ENCODE assay signal across 25 cellular contexts in the genomic region with DNA sequence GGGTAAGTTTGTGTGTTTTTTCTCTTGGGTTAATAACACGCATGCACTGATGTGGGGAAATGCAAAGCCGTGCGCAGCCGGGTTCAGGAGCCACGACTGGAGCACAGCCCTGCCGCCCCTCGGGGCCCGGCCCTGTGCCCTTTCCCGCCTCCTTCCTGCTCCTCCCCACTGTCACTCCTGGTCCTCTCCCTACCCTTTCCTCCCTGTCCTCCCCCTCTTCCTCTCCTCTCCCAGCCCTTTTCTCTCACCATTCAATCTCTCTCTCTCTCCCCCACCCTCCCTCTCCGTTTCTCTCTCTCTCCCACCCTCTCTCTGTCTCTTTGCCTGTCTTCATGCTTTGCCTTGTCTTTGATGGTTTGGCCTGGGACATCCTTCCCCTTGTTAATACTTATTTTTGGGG. TPM values are rescaled to one million over a fixed set of nuclear protein-coding genes. Genes with fewer than 3 reads are reported as not detected.
A peak's percentile ranks its signal among the peaks of the same experiment; 100 is the strongest.
DNase-seq lines count a peak whose midpoint lies in the region; ATAC-seq and TF ChIP-seq lines count a peak whose summit lies in the region.
"Had no signal": no experiment of that assay in that cellular context is flagged by ENCODE, and none has a peak within 500 bp of the region (broad histone marks: within the 10 kb centered on the region; RNA-seq: fewer than 3 reads in every experiment).

No MANE protein-coding gene starts in this region.

- intact Hi-C loops in IMR-90 (cut with micrococcal nuclease) (no loop called here), left ventricle myocardium inferior (cut with micrococcal nuclease) (no loop called here), Calu3 (cut with micrococcal nuclease; ENCODE audit: unreplicated experiment) (no loop called here)

- no peaks in the 10 kb centered on the region for H3K27me3 ChIP-seq in IMR-90 (ENCODE audit: control insufficient read depth, insufficient read depth, low read length)
- H3K27me3 ChIP-seq in left ventricle myocardium inferior (ENCODE audit: low read depth): no peaks in the 10 kb centered on the region
- no peaks in the 10 kb centered on the region for H3K27me3 ChIP-seq in smooth muscle cell (ENCODE audit: low read depth)
- no peaks in the 10 kb centered on the region for H3K27me3 ChIP-seq in endodermal cell (ENCODE audit: control insufficient read depth, insufficient read depth, low read length, poor library complexity, severe bottlenecking)
- H3K27me3 ChIP-seq: brain microvascular endothelial cell, right lobe of liver, thyroid gland had no signal

- no peak; the same call in 1 of the 2 replicates for ATAC-seq in IMR-90 (ENCODE audit: low read depth)

- H3K14ac ChIP-seq in IMR-90 (replicated peaks; ENCODE audit: low read depth, low read length): no peak overlapping the region

- H3K9ac ChIP-seq in IMR-90 (ENCODE audit: low read depth, low read length) (no peak overlapping the region), smooth muscle cell (ENCODE audit: low read depth) (no peak overlapping the region), endodermal cell (ENCODE audit: extremely low read depth, low read length, poor library complexity, severe bottlenecking) (no peak overlapping the region)
- H3K9ac ChIP-seq: parathyroid adenoma had no signal

- WGBS in IMR-90 (ENCODE audit: extremely low coverage in 2 of 2, insufficient read length in 1 of 2), 2 experiments: 83 to 100% methylated on average over 1 to 3 of the region's 10 CpGs
- WGBS in smooth muscle cell (ENCODE audit: low lambda C conversion rate): 91% methylated on average over 9 of the region's 10 CpGs
- 84 to 92% methylated on average over 8 to 10 of the region's 10 CpGs for WGBS in endodermal cell (ENCODE audit: insufficient coverage in 1 of 2, insufficient read length in 1 of 2), 2 experiments

- H3K4me3 ChIP-seq in IMR-90 (ENCODE audit: insufficient read depth, low read depth, low read length) (no peak overlapping the region), left ventricle myocardium inferior (no peak overlapping the region), smooth muscle cell (no peak overlapping the region), endodermal cell (ENCODE audit: low read length) (no peak overlapping the region)
- H3K4me3 ChIP-seq: A549, coronary artery, right lobe of liver, thyroid gland had no signal

- no peak overlapping the region for H3K4me2 ChIP-seq in IMR-90 (ENCODE audit: low read depth, low read length)
- H3K4me2 ChIP-seq in smooth muscle cell: no peak overlapping the region
- H3K4me2 ChIP-seq: A549 had no signal

- no TSS peak for BruUV-seq in IMR-90 (replicated peaks; lab: Mats Ljungman, UMichigan)
- BruUV-seq in Calu3 (replicated peaks; lab: Mats Ljungman, UMichigan): no TSS peak

- dilution Hi-C loops in IMR-90 (cut with HindIII; ENCODE audit: low sequenced_read_pairs, unreplicated experiment): no loop called here

- no peak overlapping the region for H3K56ac ChIP-seq in IMR-90 (ENCODE audit: extremely low read depth, insufficient read depth, low read length)

- no peaks in the 10 kb centered on the region for H3F3A ChIP-seq in smooth muscle cell (ENCODE audit: low read depth)

- peaks cover 21 to 72% of the 10 kb centered on the region in 2 experiments for H3K79me1 ChIP-seq in IMR-90 (ENCODE audit: low read depth in 1 of 2, low read length in 2 of 2)

- no peak overlapping the region for H2BK5ac ChIP-seq in IMR-90 (ENCODE audit: low read depth, low read length, poor library complexity, severe bottlenecking)

- H3K36me3 ChIP-seq in IMR-90 (ENCODE audit: control insufficient read depth, insufficient read depth, low read length): peaks cover 50% of the 10 kb centered on the region
- H3K36me3 ChIP-seq in left ventricle myocardium inferior: peaks cover 74% of the 10 kb centered on the region
- peaks cover 5% of the 10 kb centered on the region for H3K36me3 ChIP-seq in smooth muscle cell (ENCODE audit: low read depth)
- H3K36me3 ChIP-seq in endodermal cell (ENCODE audit: control insufficient read depth, insufficient read depth, low read length): peaks cover 30% of the 10 kb centered on the region

- no peak overlapping the region for H2BK20ac ChIP-seq in IMR-90 (ENCODE audit: low read depth, low read length)

- peak overlapping the region; percentile 65 for H3K4ac ChIP-seq in IMR-90 (ENCODE audit: low read depth, low read length)

- H2AFZ ChIP-seq in IMR-90 (replicated peaks; ENCODE audit: low read length, poor library complexity) (no peak overlapping the region), smooth muscle cell (ENCODE audit: low read depth) (no peak overlapping the region)
- H2AFZ ChIP-seq: parathyroid adenoma had no signal

- DNase-seq in AG20443 (ENCODE audit: low spot score): peak; percentile 60
- DNase-seq in IMR-90: no peak
- DNase-seq in left ventricle myocardium inferior: peak; percentile 49
- no peak for DNase-seq in smooth muscle cell (lab: John Stamatoyannopoulos, UW; ENCODE audit: unreplicated experiment)
- no peak for DNase-seq in endodermal cell
- no peak for DNase-seq in GDM1 (lab: John Stamatoyannopoulos, UW)
- DNase-seq in stimulated activated CD4-positive, alpha-beta T cell treated with anti-CD3 and anti-CD28 coated beads, Interleukin-1b, Interleukin-23, amount 100 ng/mL, for 48 hours: no peak
- no peak for DNase-seq in Calu3
- DNase-seq: activated B cell treated with CpG ODN at 0.5 μM for 24 hours; activated CD4-positive, alpha-beta T cell treated with anti-CD3 and anti-CD28 coated beads, Interleukin-2, amount 50 U/mL, for 48 hours; activated gamma-delta T cell; NCI-H1092; NCI-H187 treated with DMSO at 0.1 percent for 48 hours; NCI-H748 treated with DMSO at 0.1 percent for 48 hours; right lobe of liver; stimulated activated naive B cell treated with anti-CD40 and anti-IgM and Interleukin-4, amounts not matched to agents 10 μg/mL and 1 μg/mL and 100 μg/mL, for 72 hours had no signal

- H2BK15ac ChIP-seq in IMR-90 (ENCODE audit: low read depth, low read length): no peak overlapping the region

- H3K9me3 Mint-ChIP-seq in endodermal cell (no peaks in the 10 kb centered on the region), Calu3 (ENCODE audit: low read depth, unreplicated experiment) (no peaks in the 10 kb centered on the region)
- H3K9me3 Mint-ChIP-seq: activated B cell treated with CpG ODN at 0.5 μM for 24 hours; activated naive CD8-positive, alpha-beta T cell treated with anti-CD3 and anti-CD28 coated beads, Interleukin-2, amount 50 U/mL, for 24 hours; CD14-positive monocyte; mesothelial cell of epicardium; natural killer cell treated with Interleukin-12 subunit alpha and Interleukin-12 subunit beta and Interleukin-15 and Interleukin-18, amount 100 ng/mL, for 72 hours; stimulated activated naive B cell treated with anti-CD40 and anti-IgM and Interleukin-4, amounts not matched to agents 10 μg/mL and 1 μg/mL and 100 μg/mL, for 72 hours had no signal

- in situ Hi-C loops in IMR-90 (cut with MboI; ENCODE audit: low sequenced_read_pairs): no loop called here

- H4K8ac ChIP-seq in IMR-90 (ENCODE audit: low read depth in 2 of 2, low read length in 2 of 2): no peak overlapping the region

- peak overlapping the region; percentile 45; the same call in 1 of the 2 replicates for H3K23ac ChIP-seq in IMR-90 (ENCODE audit: low read depth, low read length)

- no peak overlapping the region for H2BK120ac ChIP-seq in IMR-90 (ENCODE audit: low read depth, low read length)

- TF ChIP-seq CTCF in IMR-90 (conservative IDR thresholded peaks at IDR 0.05; ENCODE audit: low read depth, low read length) (no peak), left ventricle myocardium inferior (IDR thresholded peaks at IDR 0.05; ENCODE audit: borderline replicate concordance) (no peak), smooth muscle cell (IDR thresholded peaks at IDR 0.05; ENCODE audit: borderline replicate concordance, insufficient read depth, poor library complexity, severe bottlenecking) (no peak), endodermal cell (conservative IDR thresholded peaks at IDR 0.05) (no peak), Calu3 (IDR thresholded peaks at IDR 0.05; ENCODE audit: unreplicated experiment) (no peak)

- H3K79me2 ChIP-seq in smooth muscle cell (ENCODE audit: low read depth): no peaks in the 10 kb centered on the region

- peak overlapping the region; percentile 67 for H2AK9ac ChIP-seq in IMR-90 (replicated peaks; ENCODE audit: low read depth, low read length, poor library complexity)

- CTCF ChIA-PET in IMR-90 (lab: Yijun Ruan, JAX) (interaction anchor here (0.7 kb wide), 1 partner anchor 53 kb away, joined by 3 read pairs; no protein-coding TSS in a partner anchor), Calu3 (lab: Charles Lee) (no interaction called here)

- 0 out of 2 replicates have a peak overlapping the region, but pooled peaks have one; percentile 1 for H4K91ac ChIP-seq in IMR-90 (ENCODE audit: insufficient read depth, low read depth, low read length)

- TF ChIP-seq RAD21 in IMR-90 (IDR thresholded peaks at IDR 0.05; ENCODE audit: low read length): no peak

- H3K4me1 Mint-ChIP-seq in endodermal cell (no peaks in the 10 kb centered on the region), Calu3 (ENCODE audit: low read depth, unreplicated experiment) (no peaks in the 10 kb centered on the region)
- H3K4me1 Mint-ChIP-seq: activated naive CD8-positive, alpha-beta T cell treated with anti-CD3 and anti-CD28 coated beads, Interleukin-2, amount 50 U/mL, for 24 hours; CD14-positive monocyte; mesothelial cell of epicardium had no signal

- H4K20me1 ChIP-seq in IMR-90 (ENCODE audit: insufficient read depth, low read length) (peaks cover 10% of the 10 kb centered on the region; the same call in 1 of the 2 replicates), smooth muscle cell (ENCODE audit: low read depth) (peaks cover 14% of the 10 kb centered on the region)

- H3K27me3 Mint-ChIP-seq in endodermal cell (ENCODE audit: insufficient read depth) (no peaks in the 10 kb centered on the region), Calu3 (ENCODE audit: unreplicated experiment) (no peaks in the 10 kb centered on the region)
- H3K27me3 Mint-ChIP-seq: activated B cell treated with CpG ODN at 0.5 μM for 24 hours; activated naive CD8-positive, alpha-beta T cell treated with anti-CD3 and anti-CD28 coated beads, Interleukin-2, amount 50 U/mL, for 24 hours; natural killer cell treated with Interleukin-12 subunit alpha and Interleukin-12 subunit beta and Interleukin-15 and Interleukin-18, amount 100 ng/mL, for 72 hours; stimulated activated naive B cell treated with anti-CD40 and anti-IgM and Interleukin-4, amounts not matched to agents 10 μg/mL and 1 μg/mL and 100 μg/mL, for 72 hours had no signal

- H4K5ac ChIP-seq in IMR-90 (ENCODE audit: low read depth, low read length): no peak overlapping the region

- no peak overlapping the region for H3K18ac ChIP-seq in IMR-90 (ENCODE audit: low read depth, low read length)

- peaks cover 12% of the 10 kb centered on the region for H3K4me1 ChIP-seq in IMR-90 (ENCODE audit: control insufficient read depth, insufficient read depth, low read length)
- H3K4me1 ChIP-seq in left ventricle myocardium inferior: peaks cover 25% of the 10 kb centered on the region
- H3K4me1 ChIP-seq in smooth muscle cell (ENCODE audit: low read depth): peaks cover 6% of the 10 kb centered on the region
- no peaks in the 10 kb centered on the region for H3K4me1 ChIP-seq in endodermal cell (ENCODE audit: control insufficient read depth, insufficient read depth, low read length)
- H3K4me1 ChIP-seq: A549, parathyroid adenoma, right lobe of liver had no signal

- no peak overlapping the region for H2AK5ac ChIP-seq in IMR-90 (ENCODE audit: low read depth, low read length)

- H3K27ac Mint-ChIP-seq in endodermal cell: no peak overlapping the region
- H3K27ac Mint-ChIP-seq in Calu3 (ENCODE audit: unreplicated experiment): no peak overlapping the region
- H3K27ac Mint-ChIP-seq: activated B cell treated with CpG ODN at 0.5 μM for 24 hours; activated naive CD8-positive, alpha-beta T cell treated with anti-CD3 and anti-CD28 coated beads, Interleukin-2, amount 50 U/mL, for 24 hours; mesothelial cell of epicardium; natural killer cell treated with Interleukin-12 subunit alpha and Interleukin-12 subunit beta and Interleukin-15 and Interleukin-18, amount 100 ng/mL, for 72 hours had no signal

- no peak for TF ChIP-seq POLR2A in IMR-90 (IDR thresholded peaks at IDR 0.05; ENCODE audit: low read depth, low read length)

- H3K4me3 Mint-ChIP-seq in endodermal cell (no peak overlapping the region), Calu3 (ENCODE audit: low read depth, unreplicated experiment) (no peak overlapping the region)
- H3K4me3 Mint-ChIP-seq: activated B cell treated with CpG ODN at 0.5 μM for 24 hours; activated naive CD8-positive, alpha-beta T cell treated with anti-CD3 and anti-CD28 coated beads, Interleukin-2, amount 50 U/mL, for 24 hours; CD14-positive monocyte; mesothelial cell of epicardium; natural killer cell treated with Interleukin-12 subunit alpha and Interleukin-12 subunit beta and Interleukin-15 and Interleukin-18, amount 100 ng/mL, for 72 hours; stimulated activated naive B cell treated with anti-CD40 and anti-IgM and Interleukin-4, amounts not matched to agents 10 μg/mL and 1 μg/mL and 100 μg/mL, for 72 hours had no signal

- H3K9me1 ChIP-seq in IMR-90 (ENCODE audit: insufficient read depth, low read length): peaks cover 11% of the 10 kb centered on the region

- H3K9me3 ChIP-seq in IMR-90 (ENCODE audit: control insufficient read depth, insufficient read depth, low read length): no peaks in the 10 kb centered on the region
- H3K9me3 ChIP-seq in left ventricle myocardium inferior (replicated peaks): no peaks in the 10 kb centered on the region
- no peaks in the 10 kb centered on the region for H3K9me3 ChIP-seq in smooth muscle cell (replicated peaks; ENCODE audit: low read depth)
- H3K9me3 ChIP-seq in endodermal cell (ENCODE audit: control insufficient read depth, low read length): no peaks in the 10 kb centered on the region
- H3K9me3 ChIP-seq: A549, right lobe of liver, thyroid gland had no signal

- POLR2A ChIA-PET in IMR-90 (lab: Charles Lee; ENCODE audit: unreplicated experiment): no interaction called here

- H3K36me3 Mint-ChIP-seq in endodermal cell (ENCODE audit: low read depth): peaks cover 32% of the 10 kb centered on the region
- H3K36me3 Mint-ChIP-seq in Calu3 (ENCODE audit: insufficient read depth, unreplicated experiment): peaks cover 32% of the 10 kb centered on the region

- H3K27ac ChIP-seq in IMR-90 (ENCODE audit: insufficient read depth, low read length) (no peak overlapping the region), left ventricle myocardium inferior (replicated peaks) (peak overlapping the region; percentile 62), smooth muscle cell (ENCODE audit: low read depth) (peak overlapping the region; percentile 3), endodermal cell (ENCODE audit: low read depth, low read length) (no peak overlapping the region)
- H3K27ac ChIP-seq: A549, parathyroid adenoma, right lobe of liver, thyroid gland had no signal

RNA-seq across cellular contexts. Expression of a gene that starts 27.2 kb away (rescaled TPM):
- total RNA-seq in IMR-90 (2012; rRNA removed): 31.7 and 33.1 TPM in 2 replicates
- polyA plus RNA-seq in IMR-90 (2012; rRNA removed): 62.8 and 69.8 TPM in 2 replicates
- 88.7 and 101 TPM in 2 replicates for polyA plus RNA-seq in IMR-90 (2012; cell fraction: cytosol; rRNA removed)
- 146 and 214 TPM in 2 replicates for polyA plus RNA-seq in IMR-90 (2012; cell fraction: nucleus; rRNA removed; ENCODE audit: low replicate concordance)
- total RNA-seq in left ventricle myocardium inferior: 47.8 TPM
- 36.0 and 38.6 TPM in 2 replicates for total RNA-seq in smooth muscle cell
- polyA plus RNA-seq in smooth muscle cell: 76.5 and 94.5 TPM in 2 replicates
- 100 to 1,000 TPM; 146 to 192 TPM for total RNA-seq in endodermal cell
- polyA plus RNA-seq in endodermal cell (2013, experiment 1 of 2): 103 TPM
- 96.8 TPM for polyA plus RNA-seq in endodermal cell (2013, experiment 2 of 2)
- 38.7 and 43.5 TPM in 2 replicates for total RNA-seq in Calu3 (2022)

RNA-seq across cellular contexts. Expression of a gene that starts 27.6 kb away (rescaled TPM):
- total RNA-seq in IMR-90 (2012; rRNA removed): 4.8 and 7.5 TPM in 2 replicates
- polyA plus RNA-seq in IMR-90 (2012; rRNA removed): 29.8 and 34.5 TPM in 2 replicates
- polyA plus RNA-seq in IMR-90 (2012; cell fraction: cytosol; rRNA removed): 18.6 and 34.5 TPM in 2 replicates
- polyA plus RNA-seq in IMR-90 (2012; cell fraction: nucleus; rRNA removed; ENCODE audit: low replicate concordance): 82.8 and 174 TPM in 2 replicates
- total RNA-seq in left ventricle myocardium inferior: 28.7 TPM
- total RNA-seq in smooth muscle cell: 8.4 and 28.5 TPM in 2 replicates
- polyA plus RNA-seq in smooth muscle cell: 63.0 and 78.1 TPM in 2 replicates
- 100 to 1,000 TPM; 126 to 132 TPM for total RNA-seq in endodermal cell
- polyA plus RNA-seq in endodermal cell (2013, experiment 1 of 2): 147 TPM
- 122 TPM for polyA plus RNA-seq in endodermal cell (2013, experiment 2 of 2)
- 83.0 and 83.6 TPM in 2 replicates for total RNA-seq in Calu3 (2022)

RNA-seq across cellular contexts. Expression of a gene that starts 40.1 kb away (rescaled TPM):
- total RNA-seq in IMR-90 (2012; rRNA removed) (under 0.01 TPM in 1 of 2 replicates, not detected in the other), left ventricle myocardium inferior (1.1 TPM), smooth muscle cell (2.9 and 3.5 TPM in 2 replicates), endodermal cell (10 to 100 TPM; 20.5 to 35.1 TPM), Calu3 (2022) (3.7 and 5.0 TPM in 2 replicates)
- polyA plus RNA-seq in IMR-90 (2012; rRNA removed) (0.86 and 1.5 TPM in 2 replicates), smooth muscle cell (12.6 and 20.7 TPM in 2 replicates)
- 0.06 and 0.22 TPM in 2 replicates for polyA plus RNA-seq in IMR-90 (2012; cell fraction: cytosol; rRNA removed)
- polyA plus RNA-seq in IMR-90 (2012; cell fraction: nucleus; rRNA removed; ENCODE audit: low replicate concordance): 9.1 and 40.5 TPM in 2 replicates
- polyA plus RNA-seq in endodermal cell (2013, experiment 1 of 2): 4.8 TPM
- 5.6 TPM for polyA plus RNA-seq in endodermal cell (2013, experiment 2 of 2)
- polyA plus RNA-seq: CD14-positive monocyte had no signal

RNA-seq across cellular contexts. Expression of a gene that starts 45.2 kb away (rescaled TPM):
- total RNA-seq in IMR-90 (2012; rRNA removed): 2.5 TPM in 2 replicates
- polyA plus RNA-seq in IMR-90 (2012; rRNA removed): 12.6 and 22.0 TPM in 2 replicates
- polyA plus RNA-seq in IMR-90 (2012; cell fraction: cytosol; rRNA removed): 10.1 and 10.4 TPM in 2 replicates
- polyA plus RNA-seq in IMR-90 (2012; cell fraction: nucleus; rRNA removed; ENCODE audit: low replicate concordance): 43.0 and 136 TPM in 2 replicates
- 8.4 TPM for total RNA-seq in left ventricle myocardium inferior
- total RNA-seq in smooth muscle cell: 4.2 and 4.8 TPM in 2 replicates
- 3.4 and 5.5 TPM in 2 replicates for polyA plus RNA-seq in smooth muscle cell
- total RNA-seq in endodermal cell: 100 to 1,000 TPM in 1 of 2 donors, 10 to 100 TPM in 1; 84.3 to 102 TPM
- polyA plus RNA-seq in endodermal cell (2013, experiment 1 of 2): 78.1 TPM
- 65.1 TPM for polyA plus RNA-seq in endodermal cell (2013, experiment 2 of 2)
- total RNA-seq in Calu3 (2022): 39.3 and 42.9 TPM in 2 replicates

RNA-seq across cellular contexts. Expression of a gene that starts 47.2 kb away (rescaled TPM):
- total RNA-seq in IMR-90 (2012; rRNA removed) (not detected in 2 replicates), left ventricle myocardium inferior (0.36 TPM), smooth muscle cell (not detected in 2 replicates), endodermal cell (under 1 TPM; 0.66 to 0.89 TPM), Calu3 (2022) (0.73 TPM in 1 of 2 replicates, not detected in the other)
- polyA plus RNA-seq in IMR-90 (2012; rRNA removed) (not detected in 2 replicates), smooth muscle cell (0.59 TPM in 1 of 2 replicates, not detected in the other)
- polyA plus RNA-seq in IMR-90 (2012; cell fraction: cytosol; rRNA removed): 0.07 and 0.18 TPM in 2 replicates
- polyA plus RNA-seq in IMR-90 (2012; cell fraction: nucleus; rRNA removed; ENCODE audit: low replicate concordance): 0.62 and 0.78 TPM in 2 replicates
- not detected for polyA plus RNA-seq in endodermal cell (2013, experiment 1 of 2)
- polyA plus RNA-seq in endodermal cell (2013, experiment 2 of 2): not detected
- total RNA-seq: thyroid gland had no signal

Comparison
In these comparisons a context has a peak if more than half of its experiments do, and no peak if none do; other contexts are left out.
1. DNase-seq: peak in AG20443 (single experiment) and left ventricle myocardium inferior (single experiment); none in IMR-90 (single experiment), smooth muscle cell (single experiment), endodermal cell (single experiment), GDM1 (single experiment), stimulated activated CD4-positive, alpha-beta T cell treated with anti-CD3 and anti-CD28 coated beads, Interleukin-1b, Interleukin-23, amount 100 ng/mL, for 48 hours (single experiment) and Calu3 (single experiment).
2. H3K27ac ChIP-seq: peak in left ventricle myocardium inferior (single experiment) and smooth muscle cell (single experiment); none in IMR-90 (single experiment) and endodermal cell (single experiment).